ENCODE assay signal across 13 cellular contexts in genomic region chr1:53132176-53132575, GRCh38. TPM values are rescaled to one million over a fixed set of nuclear protein-coding genes. Genes with fewer than 3 reads are reported as not detected.
"Had no signal": no experiment of that assay in that cellular context is flagged by ENCODE, and none has a peak within 500 bp of the region (broad histone marks: within the 10 kb centered on the region; RNA-seq: fewer than 3 reads in every experiment).

No MANE protein-coding gene starts in this region.

- DNase-seq: activated CD4-positive, alpha-beta T cell treated with anti-CD3 and anti-CD28 coated beads for 1 hour; activated CD4-positive, alpha-beta T cell treated with anti-CD3 and anti-CD28 coated beads, Interleukin-2, amount 50 U/mL, for 4 hours; activated naive CD4-positive, alpha-beta T cell treated with anti-CD3 and anti-CD28 coated beads, Interleukin-2, amount 10 ng/mL, durations not matched to agents 7 days and 5 days; activated T-cell treated with anti-CD3 and anti-CD28 coated beads for 4 hours; foreskin keratinocyte; naive B cell; thyroid gland had no signal

- H3K4me3 ChIP-seq: ascending aorta, right atrium auricular region, smooth muscle cell, thyroid gland had no signal

- ATAC-seq: foreskin keratinocyte had no signal

- H3K27ac Mint-ChIP-seq: activated naive CD4-positive, alpha-beta T cell treated with anti-CD3 and anti-CD28 coated beads, Interleukin-2, amount 10 ng/mL, durations not matched to agents 7 days and 5 days; naive B cell had no signal

- FAIRE-seq: colon had no signal

- H3K4me3 Mint-ChIP-seq: activated naive CD4-positive, alpha-beta T cell treated with anti-CD3 and anti-CD28 coated beads, Interleukin-2, amount 10 ng/mL, durations not matched to agents 7 days and 5 days; naive B cell had no signal

- H3K27me3 ChIP-seq: ascending aorta, right atrium auricular region, thyroid gland had no signal

- H3K4me1 Mint-ChIP-seq: activated naive CD4-positive, alpha-beta T cell treated with anti-CD3 and anti-CD28 coated beads, Interleukin-2, amount 10 ng/mL, durations not matched to agents 7 days and 5 days; naive B cell had no signal

- H3K36me3 Mint-ChIP-seq: activated naive CD4-positive, alpha-beta T cell treated with anti-CD3 and anti-CD28 coated beads, Interleukin-2, amount 10 ng/mL, durations not matched to agents 7 days and 5 days had no signal

- H3K9me3 ChIP-seq: ascending aorta, right atrium auricular region, thyroid gland had no signal

- H3K4me1 ChIP-seq: foreskin keratinocyte, right atrium auricular region, thyroid gland had no signal

- H3K27ac ChIP-seq: ascending aorta, foreskin keratinocyte, right atrium auricular region, thyroid gland had no signal

- H3K9me3 Mint-ChIP-seq: activated naive CD4-positive, alpha-beta T cell treated with anti-CD3 and anti-CD28 coated beads, Interleukin-2, amount 10 ng/mL, durations not matched to agents 7 days and 5 days had no signal

- H3K36me3 ChIP-seq: ascending aorta, right atrium auricular region, thyroid gland had no signal

RNA-seq across cellular contexts. Expression of gene SLC1A7, which starts 10.3 kb away (rescaled TPM):
- total RNA-seq: ascending aorta; foreskin keratinocyte; lower leg skin; smooth muscle cell; T-helper 1 cell treated with Interleukin-12 subunit alpha and Interleukin-12 subunit beta and Interleukin-4 antibody, amounts not matched to agents 30 ng/mL and 1 ng/mL, for 36 hours had no signal
